In the genomic region with DNA sequence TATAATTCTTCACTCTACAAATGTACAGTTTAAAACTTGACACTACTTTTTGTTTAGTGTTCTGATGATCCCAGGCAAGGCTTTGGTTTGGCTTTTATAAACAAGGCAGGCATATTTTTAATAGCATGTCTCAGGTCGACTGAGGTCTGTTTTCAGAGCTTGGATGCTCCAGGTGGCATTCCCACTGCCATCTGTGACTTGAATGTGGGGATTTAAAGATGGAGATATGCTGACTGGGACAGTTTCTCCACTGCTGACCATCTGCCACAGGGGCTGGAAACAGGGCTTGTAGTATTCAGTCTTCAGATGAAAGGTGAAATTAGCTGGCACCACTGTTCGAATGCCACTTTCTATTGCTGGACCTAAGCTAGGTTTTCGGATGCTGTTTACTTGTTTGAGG, we compare ENCODE assay signal across 23 cellular contexts.
"Had no signal": no experiment of that assay in that cellular context is flagged by ENCODE, and none has a peak within 500 bp of the region (broad histone marks: within the 10 kb centered on the region; RNA-seq: fewer than 3 reads in every experiment).

No MANE protein-coding gene starts in this region.

- ATAC-seq: activated CD4-positive, alpha-beta T cell treated with anti-CD3 and anti-CD28 coated beads for 36 hours; foreskin keratinocyte; natural killer cell; stimulated activated naive B cell treated with anti-CD40 and anti-IgM and Interleukin-4, amounts not matched to agents 10 μg/mL and 1 μg/mL and 100 μg/mL, for 72 hours had no signal

- H3K4me3 ChIP-seq: hepatocyte, left ventricle myocardium inferior, testis, vagina had no signal

- H3K36me3 ChIP-seq: left ventricle myocardium inferior, vagina had no signal

- H3K4me3 Mint-ChIP-seq: activated B cell treated with CpG ODN at 0.5 μM for 24 hours; activated CD4-positive, alpha-beta T cell treated with anti-CD3 and anti-CD28 coated beads for 36 hours; activated naive CD8-positive, alpha-beta T cell treated with anti-CD3 and anti-CD28 coated beads, Interleukin-2, amount 10 ng/mL, durations not matched to agents 7 days and 5 days; dendritic cell treated with granulocyte-macrophage colony-stimulating factor and Interleukin-4, amounts not matched to agents 40 ng/mL and 50 ng/mL, for 4 days; mesothelial cell of epicardium; natural killer cell; stimulated activated naive B cell treated with anti-CD40 and anti-IgM and Interleukin-4, amounts not matched to agents 10 μg/mL and 1 μg/mL and 100 μg/mL, for 72 hours had no signal

- H3K4me2 ChIP-seq: hepatocyte had no signal

- H3K27ac ChIP-seq: foreskin keratinocyte, hepatocyte, left ventricle myocardium inferior, testis, vagina had no signal

- H3K27me3 Mint-ChIP-seq: activated B cell treated with CpG ODN at 0.5 μM for 24 hours; activated CD4-positive, alpha-beta T cell treated with anti-CD3 and anti-CD28 coated beads for 36 hours; activated naive CD8-positive, alpha-beta T cell treated with anti-CD3 and anti-CD28 coated beads, Interleukin-2, amount 10 ng/mL, durations not matched to agents 7 days and 5 days; dendritic cell treated with granulocyte-macrophage colony-stimulating factor and Interleukin-4, amounts not matched to agents 40 ng/mL and 50 ng/mL, for 4 days; progenitor cell of endocrine pancreas; stimulated activated naive B cell treated with anti-CD40 and anti-IgM and Interleukin-4, amounts not matched to agents 10 μg/mL and 1 μg/mL and 100 μg/mL, for 72 hours had no signal

- H3K79me2 ChIP-seq: hepatocyte had no signal

- H3K27ac Mint-ChIP-seq: activated B cell treated with CpG ODN at 0.5 μM for 24 hours; activated CD4-positive, alpha-beta T cell treated with anti-CD3 and anti-CD28 coated beads for 36 hours; activated naive CD8-positive, alpha-beta T cell treated with anti-CD3 and anti-CD28 coated beads, Interleukin-2, amount 10 ng/mL, durations not matched to agents 7 days and 5 days; dendritic cell treated with granulocyte-macrophage colony-stimulating factor and Interleukin-4, amounts not matched to agents 40 ng/mL and 50 ng/mL, for 4 days; mesothelial cell of epicardium; natural killer cell; progenitor cell of endocrine pancreas; stimulated activated naive B cell treated with anti-CD40 and anti-IgM and Interleukin-4, amounts not matched to agents 10 μg/mL and 1 μg/mL and 100 μg/mL, for 72 hours had no signal

- H3K36me3 Mint-ChIP-seq: activated naive CD8-positive, alpha-beta T cell treated with anti-CD3 and anti-CD28 coated beads, Interleukin-2, amount 10 ng/mL, durations not matched to agents 7 days and 5 days; stimulated activated naive B cell treated with anti-CD40 and anti-IgM and Interleukin-4, amounts not matched to agents 10 μg/mL and 1 μg/mL and 100 μg/mL, for 72 hours had no signal

- H3K4me1 ChIP-seq: foreskin keratinocyte, left ventricle myocardium inferior, testis, vagina had no signal

- H3K4me1 Mint-ChIP-seq: activated B cell treated with CpG ODN at 0.5 μM for 24 hours; activated CD4-positive, alpha-beta T cell treated with anti-CD3 and anti-CD28 coated beads for 36 hours; activated naive CD8-positive, alpha-beta T cell treated with anti-CD3 and anti-CD28 coated beads, Interleukin-2, amount 10 ng/mL, durations not matched to agents 7 days and 5 days; natural killer cell; stimulated activated naive B cell treated with anti-CD40 and anti-IgM and Interleukin-4, amounts not matched to agents 10 μg/mL and 1 μg/mL and 100 μg/mL, for 72 hours had no signal

- H3K27me3 ChIP-seq: foreskin keratinocyte, hepatocyte, testis, vagina had no signal

- DNase-seq: activated B cell treated with CpG ODN at 0.5 μM for 24 hours; activated CD4-positive, alpha-beta T cell treated with anti-CD3 and anti-CD28 coated beads for 36 hours; activated CD4-positive, alpha-beta T cell treated with anti-CD3 and anti-CD28 coated beads, Interleukin-2, amount 50 U/mL, for 4 hours; activated CD8-positive, alpha-beta memory T cell treated with anti-CD3 and anti-CD28 coated beads for 24 hours; activated naive CD4-positive, alpha-beta T cell treated with Interleukin-2 at 50 U/mL for 16 hours; activated naive CD8-positive, alpha-beta T cell treated with anti-CD3 and anti-CD28 coated beads, Interleukin-2, amount 10 ng/mL, durations not matched to agents 7 days and 5 days; activated T-cell treated with anti-CD3 and anti-CD28 coated beads, Interleukin-2, amount 50 U/mL, for 48 hours; amygdala; effector CD4-positive, alpha-beta T cell; foreskin keratinocyte; left ventricle myocardium inferior; natural killer cell; retina; stimulated activated CD4-positive, alpha-beta T cell treated with anti-CD3 and anti-CD28 coated beads, Interleukin-2, amount 100 ng/mL, for 48 hours; stimulated activated CD8-positive, alpha-beta memory T cell treated with anti-CD3 and anti-CD28 coated beads, Interleukin-4, amount 100 ng/mL, for 48 hours; stimulated activated naive B cell treated with anti-CD40 and anti-IgM and Interleukin-4, amounts not matched to agents 10 μg/mL and 1 μg/mL and 100 μg/mL, for 72 hours; testis; trophoblast cell had no signal
